Comparison of ENCODE assay signal across 8 cellular contexts in the genomic region with DNA sequence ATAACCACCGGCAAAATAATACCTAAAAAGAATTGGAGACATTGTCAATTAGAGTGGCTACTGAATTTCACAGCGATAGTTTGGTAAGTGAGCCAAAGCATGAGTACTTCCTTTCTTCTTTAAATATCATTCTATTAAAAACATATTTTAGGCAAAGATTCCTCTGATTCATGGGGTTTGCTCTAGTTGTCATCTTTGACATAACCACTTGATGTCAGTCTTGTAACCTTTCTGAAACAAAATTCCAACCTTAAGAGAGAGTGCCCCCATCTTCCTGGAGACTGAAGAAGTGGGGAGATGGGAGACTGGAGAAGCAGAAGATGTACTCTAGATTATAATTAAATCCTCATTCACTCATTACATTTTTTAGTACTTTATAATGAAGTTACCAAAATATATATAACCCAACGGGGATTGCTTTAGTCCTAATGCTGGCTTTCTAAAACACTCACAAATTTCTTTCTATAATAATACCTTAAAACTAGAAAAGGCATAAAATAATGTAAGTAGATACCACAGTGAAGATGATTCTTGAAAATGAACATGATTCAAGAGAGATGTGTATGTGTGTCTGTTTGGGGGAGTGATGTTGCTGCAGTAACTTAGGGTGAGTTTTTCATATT.
DNase-seq lines count a peak whose midpoint lies in the region; FAIRE-seq and TF ChIP-seq lines count a peak whose summit lies in the region.

No MANE protein-coding gene starts in this region.

- no peaks in the 10 kb centered on the region for H3K27me3 ChIP-seq in skeletal muscle satellite cell (ENCODE audit: control insufficient read depth, insufficient read depth, low read length)

- peak; percentile 10 for TF ChIP-seq CTCF in GM13976 (IDR thresholded peaks at IDR 0.05; ENCODE audit: borderline replicate concordance, control extremely low read depth, extremely low read depth, insufficient read depth, missing control alignments)

- DNase-seq in GM13976 (ENCODE audit: low spot score) (no peak), RCC 7860 (ENCODE audit: low spot score) (peak; percentile 6), fibroblast of peridontal ligament (ENCODE audit: extremely low read depth) (peak; percentile 76), H54 (ENCODE audit: insufficient read length, low spot score) (no peak)
- no peak for DNase-seq in stimulated activated CD4-positive, alpha-beta T cell treated with anti-CD3 and anti-CD28 coated beads, Interleukin-4, amount 100 ng/mL, for 24 hours
- DNase-seq in stimulated activated CD4-positive, alpha-beta T cell treated with anti-CD3 and anti-CD28 coated beads, Interleukin-2, amount 100 ng/mL, for 48 hours = no peak

- in situ Hi-C loops in GM13976 (cut with MboI; ENCODE audit: low sequenced_read_pairs, unreplicated experiment) = no loop called here

- no peaks in the 10 kb centered on the region for H3K9me3 ChIP-seq in skeletal muscle satellite cell (replicated peaks; ENCODE audit: low read length)

- H3K9ac ChIP-seq in skeletal muscle satellite cell (ENCODE audit: low read depth, low read length) = peak overlapping the region; percentile 48

- H3K4me3 ChIP-seq in skeletal muscle satellite cell (ENCODE audit: low read length) = peak overlapping the region; percentile 47

- peaks cover 19% of the 10 kb centered on the region for H3K4me1 ChIP-seq in skeletal muscle satellite cell (ENCODE audit: control insufficient read depth, insufficient read depth, low read length)

- FAIRE-seq in A204.1 (lab: Jason Lieb, UNC) (peak; percentile 39), RCC 7860 (lab: Jason Lieb, UNC) (no peak), H54 (lab: Jason Lieb, UNC) (no peak)

- H3K4me2 ChIP-seq in skeletal muscle satellite cell (ENCODE audit: low read length) = peak overlapping the region; percentile 70

- H3K36me3 ChIP-seq in skeletal muscle satellite cell (ENCODE audit: insufficient read depth, low read length) = no peaks in the 10 kb centered on the region

- TF ChIP-seq POLR2A in H54 (IDR thresholded peaks at IDR 0.05; ENCODE audit: low read depth, low read length) = no peak

Comparison
In these comparisons a context has a peak if more than half of its experiments do, and no peak if none do; other contexts are left out.
1. DNase-seq: peak in RCC 7860 (single experiment) and fibroblast of peridontal ligament (single experiment); none in GM13976 (single experiment), stimulated activated CD4-positive, alpha-beta T cell treated with anti-CD3 and anti-CD28 coated beads, Interleukin-4, amount 100 ng/mL, for 24 hours (single experiment), stimulated activated CD4-positive, alpha-beta T cell treated with anti-CD3 and anti-CD28 coated beads, Interleukin-2, amount 100 ng/mL, for 48 hours (0 of 2) and H54 (single experiment).